1 cellular context compared by ENCODE assay signal in genomic region chr15:34804776-34805175, GRCh38.
TF ChIP-seq lines count a peak whose summit lies in the region.

No MANE protein-coding gene starts in this region.

TF ChIP-seq in K562, 482 proteins besides CTCF, POLR2A, EP300 and RAD21 (continued from another document):
- TF ChIP-seq ARID4B (CRISPR knock-in tag; IDR thresholded peaks at IDR 0.05) (no peak), CBFB (CRISPR knock-in tag; IDR thresholded peaks at IDR 0.05) (no peak), ZNF384 (IDR thresholded peaks at IDR 0.05; ENCODE audit: low read depth, low read length) (no peak), OTX1 (CRISPR knock-in tag; IDR thresholded peaks at IDR 0.05) (no peak), STAT6 (CRISPR knock-in tag; IDR thresholded peaks at IDR 0.05) (no peak), ZNF778 (CRISPR knock-in tag; IDR thresholded peaks at IDR 0.05) (no peak), CCNT2 (IDR thresholded peaks at IDR 0.05; ENCODE audit: borderline replicate concordance, extremely low read depth, insufficient read length, low read depth, low read length) (no peak), ASH1L (IDR thresholded peaks at IDR 0.05; ENCODE audit: borderline replicate concordance, low read depth, partially characterized antibody) (no peak), DDX20 (tag; IDR thresholded peaks at IDR 0.05; ENCODE audit: low read depth) (no peak)
- TF ChIP-seq, protein P1, sequence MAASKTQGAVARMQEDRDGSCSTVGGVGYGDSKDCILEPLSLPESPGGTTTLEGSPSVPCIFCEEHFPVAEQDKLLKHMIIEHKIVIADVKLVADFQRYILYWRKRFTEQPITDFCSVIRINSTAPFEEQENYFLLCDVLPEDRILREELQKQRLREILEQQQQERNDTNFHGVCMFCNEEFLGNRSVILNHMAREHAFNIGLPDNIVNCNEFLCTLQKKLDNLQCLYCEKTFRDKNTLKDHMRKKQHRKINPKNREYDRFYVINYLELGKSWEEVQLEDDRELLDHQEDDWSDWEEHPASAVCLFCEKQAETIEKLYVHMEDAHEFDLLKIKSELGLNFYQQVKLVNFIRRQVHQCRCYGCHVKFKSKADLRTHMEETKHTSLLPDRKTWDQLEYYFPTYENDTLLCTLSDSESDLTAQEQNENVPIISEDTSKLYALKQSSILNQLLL (CRISPR knock-in tag; IDR thresholded peaks at IDR 0.05; ENCODE audit: borderline replicate concordance), result no peak
TF ChIP-seq in K562: peak in this region for 0.
